ENCODE assay signal across 8 cellular contexts in the genomic region with DNA sequence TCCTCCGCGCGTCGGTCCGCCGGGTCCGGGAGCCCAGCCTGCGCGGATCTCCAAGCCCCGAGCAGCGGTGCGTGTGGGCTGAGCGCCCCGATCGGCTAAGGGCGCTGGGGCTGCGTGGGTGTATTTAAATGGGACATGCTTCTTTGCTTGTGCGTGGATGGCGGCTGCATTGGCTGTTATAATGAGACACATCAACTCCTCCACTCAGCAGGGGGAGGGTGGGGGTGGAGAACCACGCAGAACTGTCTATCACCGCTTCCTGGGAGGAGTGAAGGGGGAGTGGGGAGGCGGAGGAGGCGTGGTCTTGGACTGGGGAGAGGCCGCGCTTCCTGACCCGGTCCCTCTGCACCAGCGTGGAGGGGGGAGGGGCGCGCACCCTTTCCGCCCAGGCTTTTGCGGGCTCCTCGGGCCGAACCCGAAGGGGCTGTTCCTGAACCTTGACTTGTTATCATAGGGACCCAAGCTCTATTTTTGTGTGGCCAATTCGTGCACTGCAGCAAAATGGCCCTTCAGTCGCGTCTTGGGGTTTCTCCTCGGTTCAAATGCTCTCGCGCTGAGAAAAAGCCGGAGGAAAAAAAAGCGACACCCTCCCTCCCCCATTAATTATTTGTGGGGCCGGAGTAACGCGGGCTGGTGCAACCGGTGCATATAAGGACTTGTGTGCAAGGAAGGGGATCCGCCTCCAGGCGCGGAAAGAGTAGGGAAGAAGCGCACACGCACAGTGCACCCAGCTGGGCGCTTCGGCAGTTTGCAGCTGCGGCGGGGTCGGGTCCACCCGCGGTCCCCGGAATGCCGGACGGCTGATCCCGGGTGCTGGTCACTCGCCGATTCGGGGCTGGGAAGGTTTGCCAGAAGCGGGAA. TPM values are rescaled to one million over a fixed set of nuclear protein-coding genes. Genes with fewer than 3 reads are reported as not detected.
A peak's percentile ranks its signal among the peaks of the same experiment; 100 is the strongest.
DNase-seq lines count a peak whose midpoint lies in the region; ATAC-seq and TF ChIP-seq lines count a peak whose summit lies in the region.

Gene TNIK (minus strand): TSS at position 180 of the 861 bp plus-strand sequence. CDS start 342 bp downstream, outside the sequence.

- H3K36me3 ChIP-seq in BE2C, result no peaks in the 10 kb centered on the region
- no peaks in the 10 kb centered on the region for H3K36me3 ChIP-seq in liver (ENCODE audit: control insufficient read depth in 4 of 4, insufficient read depth in 3 of 4, low read depth in 1 of 4, low read length in 3 of 4)

- peaks cover 5% of the 10 kb centered on the region for H3K4me1 ChIP-seq in BE2C
- peaks cover 4 to 25% (median 12%) of the 10 kb centered on the region in 4 donors for H3K4me1 ChIP-seq in liver (ENCODE audit: control insufficient read depth in 4 of 4, insufficient read depth in 4 of 4, low read length in 3 of 4)

- under 1% methylated on average over 66 of the region's 66 CpGs for WGBS in liver

- H3K27ac ChIP-seq in liver (ENCODE audit: low read depth in 1 of 2, low read length in 2 of 2), result peak within 1 kb of the TSS; percentile 23 to 28

- H3K9ac ChIP-seq in liver (ENCODE audit: low read depth in 1 of 2, low read length in 2 of 2), result peak within 1 kb of the TSS; percentile 53 to 67

- H3K27me3 ChIP-seq in BE2C, result no peaks in the 10 kb centered on the region
- H3K27me3 ChIP-seq in liver (ENCODE audit: control insufficient read depth in 4 of 4, insufficient read depth in 4 of 4, low read length in 3 of 4), result no peaks in the 10 kb centered on the region

- DNase-seq in BE2C (peak; percentile 93), NCI-H524 (lab: John Stamatoyannopoulos, UW) (peak; percentile 95 to 97)
- peak; percentile 96 for DNase-seq in activated CD4-positive, alpha-beta T cell treated with anti-CD3 and anti-CD28 coated beads, Interleukin-2, amount 50 U/mL, for 1 hour
- DNase-seq in stimulated activated CD4-positive, alpha-beta T cell treated with anti-CD3 and anti-CD28 coated beads, Interleukin-4, amount 100 ng/mL, for 1 hour, result peak; percentile 92

- intact Hi-C loops in dendritic cell treated with granulocyte-macrophage colony-stimulating factor and Interleukin-4, amounts not matched to agents 40 ng/mL and 50 ng/mL, for 4 days (cut with micrococcal nuclease), result no loop called here

- H3K27me3 Mint-ChIP-seq in dendritic cell treated with granulocyte-macrophage colony-stimulating factor and Interleukin-4, amounts not matched to agents 40 ng/mL and 50 ng/mL, for 4 days, result peaks cover 57% of the 10 kb centered on the region

- TF ChIP-seq CTCF in BE2C (IDR thresholded peaks at IDR 0.05; ENCODE audit: low read depth, low read length), result peak; percentile 22
- peak; percentile 23 for TF ChIP-seq CTCF in liver (IDR thresholded peaks at IDR 0.05; ENCODE audit: low read depth, low read length, missing input control)

- no peaks in the 10 kb centered on the region for H3K9me3 Mint-ChIP-seq in dendritic cell treated with granulocyte-macrophage colony-stimulating factor and Interleukin-4, amounts not matched to agents 40 ng/mL and 50 ng/mL, for 4 days

- ATAC-seq in GM19043 (IDR thresholded peaks at IDR 0.05; ENCODE audit: low read depth, unreplicated experiment) (peak; percentile 70), HG03354 (IDR thresholded peaks at IDR 0.05; ENCODE audit: poor library complexity, severe bottlenecking, unreplicated experiment) (peak; percentile 79)

- peak within 1 kb of the TSS; percentile 56 for H3K27ac Mint-ChIP-seq in dendritic cell treated with granulocyte-macrophage colony-stimulating factor and Interleukin-4, amounts not matched to agents 40 ng/mL and 50 ng/mL, for 4 days

- H3K4me3 ChIP-seq in BE2C (ENCODE audit: low read depth, low read length), result peak within 1 kb of the TSS; percentile 89
- H3K4me3 ChIP-seq in liver (ENCODE audit: low read depth in 1 of 3, low read length in 3 of 3), result peak within 1 kb of the TSS; percentile 82 to 93 (median 92)

- H3K4me3 Mint-ChIP-seq in dendritic cell treated with granulocyte-macrophage colony-stimulating factor and Interleukin-4, amounts not matched to agents 40 ng/mL and 50 ng/mL, for 4 days, result peak within 1 kb of the TSS; percentile 94

- TF ChIP-seq RAD21 in liver (IDR thresholded peaks at IDR 0.05), result peak; percentile 31 to 47

- H3K4me1 Mint-ChIP-seq in dendritic cell treated with granulocyte-macrophage colony-stimulating factor and Interleukin-4, amounts not matched to agents 40 ng/mL and 50 ng/mL, for 4 days (ENCODE audit: low read depth), result peaks cover 40% of the 10 kb centered on the region

- H3K36me3 Mint-ChIP-seq in dendritic cell treated with granulocyte-macrophage colony-stimulating factor and Interleukin-4, amounts not matched to agents 40 ng/mL and 50 ng/mL, for 4 days (ENCODE audit: low read depth), result peaks cover 21% of the 10 kb centered on the region

- H3K9me3 ChIP-seq in BE2C (no peaks in the 10 kb centered on the region), liver (ENCODE audit: control insufficient read depth in 4 of 4, low read length in 3 of 4) (no peaks in the 10 kb centered on the region)

TF ChIP-seq in liver, 16 proteins besides CTCF, POLR2A, EP300 and RAD21:
- TF ChIP-seq YY1 (IDR thresholded peaks at IDR 0.05), result peak; percentile 44
- TF ChIP-seq NR2F2 (IDR thresholded peaks at IDR 0.05), result peak; percentile 49
- TF ChIP-seq, protein P1, sequence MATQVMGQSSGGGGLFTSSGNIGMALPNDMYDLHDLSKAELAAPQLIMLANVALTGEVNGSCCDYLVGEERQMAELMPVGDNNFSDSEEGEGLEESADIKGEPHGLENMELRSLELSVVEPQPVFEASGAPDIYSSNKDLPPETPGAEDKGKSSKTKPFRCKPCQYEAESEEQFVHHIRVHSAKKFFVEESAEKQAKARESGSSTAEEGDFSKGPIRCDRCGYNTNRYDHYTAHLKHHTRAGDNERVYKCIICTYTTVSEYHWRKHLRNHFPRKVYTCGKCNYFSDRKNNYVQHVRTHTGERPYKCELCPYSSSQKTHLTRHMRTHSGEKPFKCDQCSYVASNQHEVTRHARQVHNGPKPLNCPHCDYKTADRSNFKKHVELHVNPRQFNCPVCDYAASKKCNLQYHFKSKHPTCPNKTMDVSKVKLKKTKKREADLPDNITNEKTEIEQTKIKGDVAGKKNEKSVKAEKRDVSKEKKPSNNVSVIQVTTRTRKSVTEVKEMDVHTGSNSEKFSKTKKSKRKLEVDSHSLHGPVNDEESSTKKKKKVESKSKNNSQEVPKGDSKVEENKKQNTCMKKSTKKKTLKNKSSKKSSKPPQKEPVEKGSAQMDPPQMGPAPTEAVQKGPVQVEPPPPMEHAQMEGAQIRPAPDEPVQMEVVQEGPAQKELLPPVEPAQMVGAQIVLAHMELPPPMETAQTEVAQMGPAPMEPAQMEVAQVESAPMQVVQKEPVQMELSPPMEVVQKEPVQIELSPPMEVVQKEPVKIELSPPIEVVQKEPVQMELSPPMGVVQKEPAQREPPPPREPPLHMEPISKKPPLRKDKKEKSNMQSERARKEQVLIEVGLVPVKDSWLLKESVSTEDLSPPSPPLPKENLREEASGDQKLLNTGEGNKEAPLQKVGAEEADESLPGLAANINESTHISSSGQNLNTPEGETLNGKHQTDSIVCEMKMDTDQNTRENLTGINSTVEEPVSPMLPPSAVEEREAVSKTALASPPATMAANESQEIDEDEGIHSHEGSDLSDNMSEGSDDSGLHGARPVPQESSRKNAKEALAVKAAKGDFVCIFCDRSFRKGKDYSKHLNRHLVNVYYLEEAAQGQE (IDR thresholded peaks at IDR 0.05), result peak; percentile 66
- no peak for TF ChIP-seq TAF1 (conservative IDR thresholded peaks at IDR 0.05)
- peak; percentile 80 to 94 for TF ChIP-seq EGR1 (IDR thresholded peaks at IDR 0.05; ENCODE audit: low read depth in 2 of 2)
- TF ChIP-seq JUND (IDR thresholded peaks at IDR 0.05), result peak in 1 of 2 donors; percentile 16
- TF ChIP-seq FOXA2 (IDR thresholded peaks at IDR 0.05), result no peak
- peak; percentile 44 for TF ChIP-seq SP1 (IDR thresholded peaks at IDR 0.05)
- TF ChIP-seq HNF4A (conservative IDR thresholded peaks at IDR 0.05), result peak in 1 of 2 donors; percentile 47
- peak; percentile 48 to 50 for TF ChIP-seq RXRA (IDR thresholded peaks at IDR 0.05)
- peak in 1 of 2 donors; percentile 59 for TF ChIP-seq GABPA (IDR thresholded peaks at IDR 0.05 in 1 of 2, conservative IDR thresholded peaks at IDR 0.05 in 1 of 2)
- TF ChIP-seq FOXA1 (IDR thresholded peaks at IDR 0.05), result no peak
- TF ChIP-seq HNF4G (IDR thresholded peaks at IDR 0.05), result no peak
- no peak for TF ChIP-seq ZBTB33 (IDR thresholded peaks at IDR 0.05)
- TF ChIP-seq, protein P2, sequence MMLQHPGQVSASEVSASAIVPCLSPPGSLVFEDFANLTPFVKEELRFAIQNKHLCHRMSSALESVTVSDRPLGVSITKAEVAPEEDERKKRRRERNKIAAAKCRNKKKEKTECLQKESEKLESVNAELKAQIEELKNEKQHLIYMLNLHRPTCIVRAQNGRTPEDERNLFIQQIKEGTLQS (IDR thresholded peaks at IDR 0.05), result no peak
- TF ChIP-seq, protein P3, sequence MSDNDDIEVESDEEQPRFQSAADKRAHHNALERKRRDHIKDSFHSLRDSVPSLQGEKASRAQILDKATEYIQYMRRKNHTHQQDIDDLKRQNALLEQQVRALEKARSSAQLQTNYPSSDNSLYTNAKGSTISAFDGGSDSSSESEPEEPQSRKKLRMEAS (IDR thresholded peaks at IDR 0.05), result peak; percentile 63
TF ChIP-seq in liver: peak in this region for 10.

RNA-seq across cellular contexts. Expression of gene TNIK, which starts in this region (rescaled TPM):
- polyA plus RNA-seq in BE2C (2012; ENCODE audit: insufficient read depth, insufficient read length, low read depth), result 25.4 TPM
- total RNA-seq in liver, result 1 to 10 TPM; 4.8 to 9.8 TPM
- 1 to 10 TPM; 3.7 to 5.7 TPM for polyA plus RNA-seq in liver

Comparison
In these comparisons a context has a peak if more than half of its experiments do, and no peak if none do; other contexts are left out.
1. Peak in every context shown above with its lines: DNase-seq, ATAC-seq, H3K4me3 ChIP-seq and H3K27ac ChIP-seq.